2 cellular contexts compared by ENCODE assay signal in the genomic region with DNA sequence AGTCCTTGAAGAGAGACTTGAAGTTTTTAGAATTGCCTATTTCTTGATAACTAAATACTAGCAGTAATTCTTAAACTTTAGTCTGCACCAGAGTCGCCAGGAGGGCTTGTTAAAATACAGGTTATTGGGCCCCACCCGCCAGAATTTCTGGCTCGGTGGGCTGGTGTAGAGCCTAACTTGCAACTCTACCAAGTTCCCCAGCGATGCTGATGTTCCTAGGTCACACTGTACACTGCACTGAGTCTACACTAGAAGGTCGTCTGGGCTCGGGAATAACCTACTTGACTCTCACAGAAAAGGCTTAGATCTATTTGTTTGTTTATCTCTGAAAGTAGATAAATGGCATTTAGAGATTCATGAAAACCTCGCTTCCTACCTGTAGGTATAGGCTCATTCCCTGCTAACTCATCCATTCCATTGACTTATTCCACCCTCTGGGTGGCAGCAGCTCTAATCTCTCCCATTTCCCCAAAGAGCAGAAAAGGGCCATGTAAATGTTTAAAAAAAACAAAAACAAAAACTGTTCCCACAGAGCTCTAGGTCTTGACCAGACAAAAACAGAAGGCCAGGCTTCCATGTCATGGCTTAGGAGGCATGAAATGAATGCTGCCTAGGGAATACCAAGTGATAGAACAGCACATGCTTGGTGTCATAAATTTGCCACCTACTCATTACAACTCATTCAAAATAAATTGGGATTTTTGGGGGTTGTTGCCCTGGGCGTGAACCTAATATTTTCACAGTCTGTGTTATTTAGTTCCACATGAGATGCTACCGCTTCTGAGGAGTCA.
TF ChIP-seq lines count a peak whose summit lies in the region.

No MANE protein-coding gene starts in this region.

TF ChIP-seq in IMR-90, 13 proteins besides CTCF, POLR2A, EP300 and RAD21:
- TF ChIP-seq NFE2L2 (IDR thresholded peaks at IDR 0.05; ENCODE audit: low read depth, low read length): no peak
TF ChIP-seq in IMR-90: peak in this region for 0.

TF ChIP-seq in HepG2, 621 proteins besides CTCF, POLR2A, EP300 and RAD21:
- TF ChIP-seq RBM39 (IDR thresholded peaks at IDR 0.05; ENCODE audit: low read depth, low read length, poor library complexity, severe bottlenecking) (no peak), STAG1 (CRISPR knock-in tag; IDR thresholded peaks at IDR 0.05) (0 out of 2 replicates have a peak, but pooled peaks have one; percentile 16), FOXP4 (CRISPR knock-in tag; IDR thresholded peaks at IDR 0.05) (no peak), RFX3 (CRISPR knock-in tag; IDR thresholded peaks at IDR 0.05) (no peak)
TF ChIP-seq in HepG2: peak in this region for 1.
